ENCODE assay signal across 25 cellular contexts in genomic region chr5:78785454-78785853, GRCh38.
"Had no signal": no experiment of that assay in that cellular context is flagged by ENCODE, and none has a peak within 500 bp of the region (broad histone marks: within the 10 kb centered on the region; RNA-seq: fewer than 3 reads in every experiment).

No MANE protein-coding gene starts in this region.

- H3K4me2 ChIP-seq: hepatocyte had no signal

- H3K9me3 ChIP-seq: esophagus muscularis mucosa, lower lobe of right lung, mucosa of descending colon had no signal

- H3K27ac ChIP-seq: coronary artery, dorsolateral prefrontal cortex, esophagus muscularis mucosa, foreskin keratinocyte, gastroesophageal sphincter, heart left ventricle, hepatocyte, left ventricle myocardium inferior, lower lobe of right lung had no signal

- FAIRE-seq: endothelial cell of umbilical vein, frontal cortex, kidney had no signal

- H3K79me2 ChIP-seq: hepatocyte had no signal

- H3K4me1 ChIP-seq: left ventricle myocardium inferior had no signal

- DNase-seq: dermis blood vessel endothelial cell; dorsolateral prefrontal cortex; effector CD4-positive, alpha-beta T cell; effector memory CD4-positive, alpha-beta T cell; foreskin keratinocyte; heart left ventricle; hypothalamus; immature natural killer cell; islet precursor cell; kidney; kidney glomerular epithelial cell; left colon; left ventricle myocardium inferior; lower lobe of right lung; mesenchymal stem cell; mucosa of descending colon; naive B cell; naive thymus-derived CD8-positive, alpha-beta T cell had no signal

- ATAC-seq: foreskin keratinocyte; gastroesophageal sphincter; heart left ventricle; left colon; left lobe of liver; lower lobe of right lung; mucosa of descending colon; naive thymus-derived CD8-positive, alpha-beta T cell had no signal

- H3K36me3 ChIP-seq: left ventricle myocardium inferior, lower lobe of right lung had no signal

- H2AFZ ChIP-seq: hepatocyte had no signal

- H3K4me3 ChIP-seq: coronary artery, dorsolateral prefrontal cortex, esophagus muscularis mucosa, gastroesophageal sphincter, heart left ventricle, hepatocyte, left ventricle myocardium inferior, lower lobe of right lung, mucosa of descending colon had no signal

- H3K27me3 ChIP-seq: dorsolateral prefrontal cortex, esophagus muscularis mucosa, foreskin keratinocyte, gastroesophageal sphincter, heart left ventricle, hepatocyte had no signal
